In the genomic region with DNA sequence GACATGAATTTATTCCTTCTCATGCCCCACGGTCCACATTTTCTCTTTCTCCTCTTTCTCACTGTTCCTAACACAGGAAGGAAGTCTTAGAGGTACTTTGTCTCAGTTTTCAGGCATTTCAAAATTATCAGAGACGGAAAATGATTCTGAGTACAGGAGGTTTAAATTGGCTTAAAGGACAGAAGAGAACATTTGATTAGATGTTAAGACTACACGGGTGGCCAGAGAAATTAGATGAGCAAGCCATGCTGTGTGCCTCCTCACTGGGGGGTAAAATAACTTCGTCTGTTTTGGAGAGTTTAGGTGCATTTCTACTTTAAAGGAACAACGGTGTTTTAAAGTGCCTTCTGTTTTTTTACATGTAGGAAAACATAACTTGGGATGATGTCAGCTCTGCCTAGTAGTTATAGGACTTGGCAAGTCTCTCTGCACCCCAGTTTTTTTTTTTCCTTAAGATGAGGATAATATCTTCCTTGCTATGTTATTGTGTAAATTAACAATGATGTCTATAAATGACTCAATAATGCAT, we compare ENCODE assay signal across 23 cellular contexts.
"Had no signal": no experiment of that assay in that cellular context is flagged by ENCODE, and none has a peak within 500 bp of the region (broad histone marks: within the 10 kb centered on the region; RNA-seq: fewer than 3 reads in every experiment).

No MANE protein-coding gene starts in this region.

- H3K9ac ChIP-seq: SK-N-SH had no signal

- H3K9me3 Mint-ChIP-seq: activated CD8-positive, alpha-beta T cell treated with anti-CD3 and anti-CD28 coated beads for 36 hours; activated naive CD8-positive, alpha-beta T cell treated with anti-CD3 and anti-CD28 coated beads, Interleukin-2, amount 10 ng/mL, durations not matched to agents 7 days and 5 days; activated T-helper 2 cell treated with anti-CD3 and anti-CD28 coated beads, Interferon-gamma antibody, Interleukin-2, Interleukin-4, amounts not matched to agents 10 μg/mL and 5 μg/mL and 100 μg/mL, durations not matched to agents 14 hours and 24 hours and 36 hours; endodermal cell; naive B cell; stimulated activated effector memory CD8-positive, alpha-beta T cell treated with anti-CD3 and anti-CD28 coated beads, Interleukin-12 subunit alpha, Interleukin-12 subunit beta, amount 100 ng/mL, for 72 hours; T-helper 2 cell treated with Interferon-gamma antibody and Interleukin-4, amounts not matched to agents 5 μg/mL and 100 μg/mL, for 36 hours had no signal

- H3K36me3 ChIP-seq: brain microvascular endothelial cell, ovary, right lobe of liver had no signal

- H3K9me2 ChIP-seq: SK-N-SH had no signal

- H3K4me3 ChIP-seq: mucosa of descending colon, ovary, right lobe of liver, testis, upper lobe of left lung had no signal

- H3K4me1 ChIP-seq: right lobe of liver, testis, upper lobe of left lung had no signal

- H3K27me3 ChIP-seq: brain microvascular endothelial cell, ovary, right lobe of liver, testis, upper lobe of left lung had no signal

- H3K4me2 ChIP-seq: SK-N-SH had no signal

- FAIRE-seq: frontal cortex, small intestine, TTC549 had no signal

- H3K4me3 Mint-ChIP-seq: activated CD4-positive, alpha-beta T cell treated with anti-CD3 and anti-CD28 coated beads for 36 hours; activated CD8-positive, alpha-beta T cell treated with anti-CD3 and anti-CD28 coated beads for 36 hours; activated naive CD8-positive, alpha-beta T cell treated with anti-CD3 and anti-CD28 coated beads, Interleukin-2, amount 10 ng/mL, durations not matched to agents 7 days and 5 days; endodermal cell; naive B cell; stimulated activated effector memory CD8-positive, alpha-beta T cell treated with anti-CD3 and anti-CD28 coated beads, Interleukin-12 subunit alpha, Interleukin-12 subunit beta, amount 100 ng/mL, for 72 hours; T-helper 2 cell treated with Interferon-gamma antibody and Interleukin-4, amounts not matched to agents 5 μg/mL and 100 μg/mL, for 36 hours had no signal

- ATAC-seq: activated CD4-positive, alpha-beta T cell treated with anti-CD3 and anti-CD28 coated beads for 36 hours; activated CD8-positive, alpha-beta T cell treated with anti-CD3 and anti-CD28 coated beads for 36 hours; left ventricle myocardium superior; mucosa of descending colon; right lobe of liver; stimulated activated effector memory CD8-positive, alpha-beta T cell treated with anti-CD3 and anti-CD28 coated beads, Interleukin-12 subunit alpha, Interleukin-12 subunit beta, amount 100 ng/mL, for 72 hours had no signal

- H3K27ac Mint-ChIP-seq: activated CD4-positive, alpha-beta T cell treated with anti-CD3 and anti-CD28 coated beads for 36 hours; activated CD8-positive, alpha-beta T cell treated with anti-CD3 and anti-CD28 coated beads for 36 hours; activated naive CD8-positive, alpha-beta T cell treated with anti-CD3 and anti-CD28 coated beads, Interleukin-2, amount 10 ng/mL, durations not matched to agents 7 days and 5 days; activated T-helper 2 cell treated with anti-CD3 and anti-CD28 coated beads, Interferon-gamma antibody, Interleukin-2, Interleukin-4, amounts not matched to agents 10 μg/mL and 5 μg/mL and 100 μg/mL, durations not matched to agents 14 hours and 24 hours and 36 hours; endodermal cell; stimulated activated effector memory CD8-positive, alpha-beta T cell treated with anti-CD3 and anti-CD28 coated beads, Interleukin-12 subunit alpha, Interleukin-12 subunit beta, amount 100 ng/mL, for 72 hours; T-helper 2 cell treated with Interferon-gamma antibody and Interleukin-4, amounts not matched to agents 5 μg/mL and 100 μg/mL, for 36 hours had no signal

- H3K27me3 Mint-ChIP-seq: activated CD4-positive, alpha-beta T cell treated with anti-CD3 and anti-CD28 coated beads for 36 hours; activated CD8-positive, alpha-beta T cell treated with anti-CD3 and anti-CD28 coated beads for 36 hours; activated naive CD8-positive, alpha-beta T cell treated with anti-CD3 and anti-CD28 coated beads, Interleukin-2, amount 10 ng/mL, durations not matched to agents 7 days and 5 days; naive B cell had no signal

- DNase-seq: activated CD4-positive, alpha-beta T cell treated with anti-CD3 and anti-CD28 coated beads for 36 hours; activated CD8-positive, alpha-beta T cell treated with anti-CD3 and anti-CD28 coated beads for 36 hours; activated naive CD4-positive, alpha-beta T cell treated with Interleukin-2 at 50 U/mL for 16 hours; activated naive CD8-positive, alpha-beta T cell treated with anti-CD3 and anti-CD28 coated beads, Interleukin-2, amount 10 ng/mL, durations not matched to agents 7 days and 5 days; activated T-cell treated with anti-CD3 and anti-CD28 coated beads, Interleukin-2, amount 50 U/mL, for 1 hour; brain microvascular endothelial cell; cerebellar nuclear complex; endodermal cell; left ventricle myocardium superior; mucosa of descending colon; naive B cell; ovary; right lobe of liver; SK-N-SH; small intestine; stimulated activated CD4-positive, alpha-beta T cell treated with anti-CD3 and anti-CD28 coated beads, Interleukin-4, amount 100 ng/mL, for 24 hours; testis; upper lobe of left lung had no signal

- H3K9me3 ChIP-seq: mucosa of descending colon, ovary, right lobe of liver, SK-N-SH, testis, upper lobe of left lung had no signal

- H3K27ac ChIP-seq: brain microvascular endothelial cell, ovary, right lobe of liver, testis, upper lobe of left lung had no signal
